Comparison of ENCODE assay signal across 17 cellular contexts in genomic region chr6:46097381-46097780, GRCh38. TPM values are rescaled to one million over a fixed set of nuclear protein-coding genes. Genes with fewer than 3 reads are reported as not detected.
DNase-seq lines count a peak whose midpoint lies in the region; ATAC-seq and TF ChIP-seq lines count a peak whose summit lies in the region.
"Had no signal": no experiment of that assay in that cellular context is flagged by ENCODE, and none has a peak within 500 bp of the region (broad histone marks: within the 10 kb centered on the region; RNA-seq: fewer than 3 reads in every experiment).

No MANE protein-coding gene starts in this region.

- no peak for TF ChIP-seq CTCF in left lung (IDR thresholded peaks at IDR 0.05)

- no peaks in the 10 kb centered on the region for H3K27me3 ChIP-seq in left lung

- peak; percentile 93 for ATAC-seq in left lung
- ATAC-seq: GM23338, HCT116 had no signal

- no peaks in the 10 kb centered on the region for H3K4me1 ChIP-seq in left lung

- H3K4me3 ChIP-seq in left lung = no peak overlapping the region
- H3K4me3 ChIP-seq: GM23338 had no signal

- DNase-seq in NCI-H748 (lab: John Stamatoyannopoulos, UW; ENCODE audit: unreplicated experiment) (peak; percentile 21), NCI-H748 treated with DMSO at 0.1 percent for 48 hours (lab: John Stamatoyannopoulos, UW) (no peak), NCI-H510A (lab: John Stamatoyannopoulos, UW) (peak; percentile 23), left lung (no peak), superior temporal gyrus (ENCODE audit: extremely low spot score) (no peak), SHP77 treated with DMSO at 0.1 percent for 48 hours (lab: John Stamatoyannopoulos, UW) (no peak)
- DNase-seq: C1 segment of cervical spinal cord; CD4-positive, alpha-beta memory T cell; COR-L47; DMS153; DMS79 treated with DMSO at 0.1 percent for 48 hours; GF-D8; H9 had no signal

- H3K36me3 ChIP-seq in left lung = no peaks in the 10 kb centered on the region

- H3K27ac ChIP-seq in left lung = no peak overlapping the region

- peaks cover 0 to 12% of the 10 kb centered on the region in 2 donors for H3K9me3 ChIP-seq in left lung

- intact Hi-C loops in left lung (cut with DNase I) = loop anchor here in 1 of 2 donors (10.0 kb wide), 1 partner anchor 527 kb away; no protein-coding TSS in a partner anchor

RNA-seq across cellular contexts. Expression of gene ENPP4, which starts 32.4 kb away (rescaled TPM):
- 10 to 100 TPM; 17.7 to 18.8 TPM for total RNA-seq in left lung
- total RNA-seq: A172, G401 had no signal

Comparison
In these comparisons a context has a peak if more than half of its experiments do, and no peak if none do; other contexts are left out.
1. DNase-seq: peak in NCI-H748 (single experiment) and NCI-H510A (single experiment); none in NCI-H748 treated with DMSO at 0.1 percent for 48 hours (single experiment), left lung (0 of 2), superior temporal gyrus (single experiment) and SHP77 treated with DMSO at 0.1 percent for 48 hours (single experiment).